8 cellular contexts compared by ENCODE assay signal in genomic region chr16:84617631-84618427, GRCh38. TPM values are rescaled to one million over a fixed set of nuclear protein-coding genes. Genes with fewer than 3 reads are reported as not detected.
DNase-seq lines count a peak whose midpoint lies in the region; ATAC-seq, FAIRE-seq and TF ChIP-seq lines count a peak whose summit lies in the region.

Gene COTL1 (minus strand): TSS chr16:84618078. CDS start chr16:84617914, 164 bp downstream.

- H3K79me2 ChIP-seq in keratinocyte (ENCODE audit: control insufficient read depth, insufficient read depth, low read length), result peaks cover 49% of the 10 kb centered on the region

- dilution Hi-C loops in keratinocyte (cut with MboI; ENCODE audit: extremely low pct_ligation_motif_present, low sequenced_read_pairs), result no loop called here

- peaks cover 60% of the 10 kb centered on the region for H3K4me1 Mint-ChIP-seq in central memory CD8-positive, alpha-beta T cell

- no peaks in the 10 kb centered on the region for H3K27me3 Mint-ChIP-seq in central memory CD8-positive, alpha-beta T cell

- H3K4me3 Mint-ChIP-seq in central memory CD8-positive, alpha-beta T cell, result peak within 1 kb of the TSS; percentile 97

- peaks cover 10 to 22% of the 10 kb centered on the region in 2 experiments for H3K36me3 ChIP-seq in keratinocyte (ENCODE audit: control insufficient read depth in 2 of 2, extremely low read depth in 1 of 2, insufficient read depth in 2 of 2, low read length in 2 of 2)

- H3K27ac Mint-ChIP-seq in central memory CD8-positive, alpha-beta T cell (ENCODE audit: low read depth), result peak within 1 kb of the TSS; percentile 88

- no peak for TF ChIP-seq CTCF in keratinocyte (optimal IDR thresholded peaks at IDR 0.05 in 1 of 3, IDR thresholded peaks at IDR 0.05 in 1 of 3, conservative IDR thresholded peaks at IDR 0.05 in 1 of 3; ENCODE audit: extremely low read depth in 1 of 3, insufficient read depth in 2 of 3, low read length in 3 of 3)

- peak within 1 kb of the TSS; percentile 71 to 92 (median 86) for H3K4me3 ChIP-seq in keratinocyte (ENCODE audit: control insufficient read depth in 2 of 3, extremely low read depth in 1 of 3, insufficient read depth in 2 of 3, low read depth in 1 of 3, low read length in 3 of 3)

- peak; percentile 83 for ATAC-seq in GM19023 (IDR thresholded peaks at IDR 0.05; ENCODE audit: unreplicated experiment)
- ATAC-seq in HG03280 (IDR thresholded peaks at IDR 0.05; ENCODE audit: unreplicated experiment), result peak; percentile 76
- peak; percentile 84 for ATAC-seq in central memory CD8-positive, alpha-beta T cell (replicated peaks; ENCODE audit: extremely low read depth, poor library complexity, severe bottlenecking)

- H3K9me3 ChIP-seq in keratinocyte (ENCODE audit: control insufficient read depth, low read depth, low read length), result no peaks in the 10 kb centered on the region

- H3K4me1 ChIP-seq in keratinocyte (ENCODE audit: control insufficient read depth, extremely low read depth, insufficient read depth, low read length), result peaks cover 24% of the 10 kb centered on the region

- peak within 1 kb of the TSS; percentile 91 for H3K4me2 ChIP-seq in keratinocyte (ENCODE audit: control insufficient read depth, extremely low read depth, insufficient read depth, low read depth, low read length)

- DNase-seq in AG08396 (ENCODE audit: low spot score) (peak; percentile 97), NCI-H446 (lab: John Stamatoyannopoulos, UW) (peak; percentile 71 to 90), keratinocyte (ENCODE audit: low read depth, low spot score) (peak; percentile 93)
- DNase-seq in activated CD4-positive, CD25-positive, alpha-beta regulatory T cell treated with anti-CD3 and anti-CD28 coated beads, Interleukin-2, amount 50 U/mL, for 16 hours (ENCODE audit: low read depth, low spot score), result peak; percentile 89
- peak; percentile 78 to 89 for DNase-seq in central memory CD8-positive, alpha-beta T cell (ENCODE audit: low spot score in 2 of 2)
- DNase-seq in stimulated activated CD4-positive, alpha-beta T cell treated with anti-CD3 and anti-CD28 coated beads, Interleukin-12 subunit alpha, Interleukin-12 subunit beta, amount 100 ng/mL, for 48 hours (ENCODE audit: low read depth in 2 of 3, low spot score in 1 of 3), result peak; percentile 90 to 95 (median 92)

- H3K27ac ChIP-seq in keratinocyte (ENCODE audit: control insufficient read depth, insufficient read depth, low read length), result peak within 1 kb of the TSS; percentile 88

- no peaks in the 10 kb centered on the region for H3K27me3 ChIP-seq in keratinocyte (ENCODE audit: control insufficient read depth, extremely low read depth, insufficient read depth, low read length)

- peaks cover 34% of the 10 kb centered on the region for H3K36me3 Mint-ChIP-seq in central memory CD8-positive, alpha-beta T cell (ENCODE audit: insufficient read depth)

- FAIRE-seq in keratinocyte (lab: Jason Lieb, UNC), result no peak

- peaks cover 6% of the 10 kb centered on the region for H3K9me1 ChIP-seq in keratinocyte (ENCODE audit: control insufficient read depth, extremely low read depth, insufficient read depth, low read length)

- peaks cover 9% of the 10 kb centered on the region for H4K20me1 ChIP-seq in keratinocyte (ENCODE audit: control insufficient read depth, extremely low read depth, insufficient read depth, low read length)

- no peak within 1 kb of the TSS for H2AFZ ChIP-seq in keratinocyte (ENCODE audit: control insufficient read depth, low read length)

- H3K9ac ChIP-seq in keratinocyte (ENCODE audit: control insufficient read depth, extremely low read depth, insufficient read depth, low read length), result peak within 1 kb of the TSS; percentile 76

- H3K9me3 Mint-ChIP-seq in central memory CD8-positive, alpha-beta T cell, result no peaks in the 10 kb centered on the region

RNA-seq across cellular contexts. Expression of gene COTL1, which starts in this region (rescaled TPM):
- polyA plus RNA-seq in keratinocyte, result 60.2 to 197 TPM (median 116 TPM) in 3 replicates
- 24.3 TPM for polyA plus RNA-seq in keratinocyte (2011; ENCODE audit: low read depth)
- 135 and 202 TPM in 2 replicates for polyA plus RNA-seq in keratinocyte (2011; cell fraction: cytosol; rRNA removed)
- polyA plus RNA-seq in keratinocyte (2011; cell fraction: nucleus; rRNA removed), result 40.2 and 49.9 TPM in 2 replicates
- 47.5 and 313 TPM in 2 replicates for polyA plus RNA-seq in keratinocyte (2012; ENCODE audit: low replicate concordance)
- 66.0 to 188 TPM (median 80.8 TPM) in 3 replicates for polyA minus RNA-seq in keratinocyte
- polyA minus RNA-seq in keratinocyte (2011; cell fraction: cytosol; rRNA and poly(A)+ RNA removed), result 85.4 TPM
- 16.2 and 21.6 TPM in 2 replicates for polyA minus RNA-seq in keratinocyte (2011; cell fraction: nucleus; rRNA and poly(A)+ RNA removed)

Comparison
In these comparisons a context has a peak if more than half of its experiments do, and no peak if none do; other contexts are left out.
1. Peak in every context shown above with its lines: DNase-seq, ATAC-seq, H3K4me3 ChIP-seq and H3K27ac ChIP-seq.